ENCODE assay signal across 35 cellular contexts in the genomic region with DNA sequence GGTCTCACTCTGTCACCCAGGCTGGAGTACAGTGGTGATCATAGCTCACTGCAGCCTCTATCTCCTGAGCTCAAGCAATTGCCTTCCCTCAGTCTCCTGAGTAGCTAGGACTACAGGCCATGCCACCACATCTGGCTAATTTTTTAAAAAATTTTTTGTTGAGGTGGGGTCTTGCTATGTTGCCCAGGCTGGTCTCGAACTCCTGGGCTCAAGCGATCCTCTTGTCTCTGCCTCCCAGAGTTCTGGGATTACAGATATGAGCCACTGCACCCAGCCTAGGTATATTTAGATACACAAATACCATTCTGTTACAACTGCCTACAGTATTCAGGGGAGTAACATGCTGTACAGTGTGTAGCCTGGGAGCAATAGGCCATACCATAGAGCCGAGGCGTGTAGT.
"Had no signal": no experiment of that assay in that cellular context is flagged by ENCODE, and none has a peak within 500 bp of the region (broad histone marks: within the 10 kb centered on the region; RNA-seq: fewer than 3 reads in every experiment).

No MANE protein-coding gene starts in this region.

- H3K27ac ChIP-seq: adrenal gland, body of pancreas, esophagus squamous epithelium, gastroesophageal sphincter, heart right ventricle, hepatocyte had no signal

- H3K9me3 ChIP-seq: adrenal gland, body of pancreas, esophagus squamous epithelium, gastroesophageal sphincter, heart right ventricle had no signal

- H3K9me3 Mint-ChIP-seq: activated CD4-positive, alpha-beta memory T cell treated with anti-CD3 and anti-CD28 coated beads for 36 hours; activated CD4-positive, alpha-beta T cell treated with anti-CD3 and anti-CD28 coated beads, Interleukin-2, amount 10 ng/mL, durations not matched to agents 24 days and 14 days; activated naive CD8-positive, alpha-beta T cell treated with anti-CD3 and anti-CD28 coated beads for 36 hours; activated naive CD8-positive, alpha-beta T cell treated with anti-CD3 and anti-CD28 coated beads, Interleukin-2, amount 50 U/mL, for 24 hours; activated T-helper 1 cell treated with anti-CD3 and anti-CD28 coated beads, Interleukin-12 subunit alpha, Interleukin-12 subunit beta, Interleukin-2, Interleukin-4 antibody, amounts not matched to agents 30 ng/mL and 10 ng/mL and 1 ng/mL, durations not matched to agents 14 hours and 24 hours and 36 hours; effector memory CD8-positive, alpha-beta T cell; T-cell; T-helper 1 cell treated with Interleukin-12 subunit alpha and Interleukin-12 subunit beta and Interleukin-4 antibody, amounts not matched to agents 30 μg/mL and 1 μg/mL, for 36 hours; T-helper 2 cell treated with Interferon-gamma antibody and Interleukin-4, amounts not matched to agents 5 μg/mL and 100 μg/mL, for 36 hours had no signal

- H3K4me1 ChIP-seq: adrenal gland, body of pancreas, gastroesophageal sphincter, heart right ventricle had no signal

- H3K4me3 ChIP-seq: adrenal gland, body of pancreas, esophagus squamous epithelium, gastroesophageal sphincter, heart right ventricle, hepatocyte had no signal

- H3K27ac Mint-ChIP-seq: activated CD4-positive, alpha-beta memory T cell treated with anti-CD3 and anti-CD28 coated beads for 36 hours; activated CD4-positive, alpha-beta T cell treated with anti-CD3 and anti-CD28 coated beads for 36 hours; activated CD4-positive, alpha-beta T cell treated with anti-CD3 and anti-CD28 coated beads, Interleukin-2, amount 10 ng/mL, durations not matched to agents 24 days and 14 days; activated CD8-positive, alpha-beta memory T cell treated with anti-CD3 and anti-CD28 coated beads, Interleukin-2, amount 10 ng/mL, durations not matched to agents 7 days and 5 days; activated CD8-positive, alpha-beta T cell treated with anti-CD3 and anti-CD28 coated beads, Interleukin-2, amount 10 ng/mL, durations not matched to agents 7 days and 5 days; activated naive CD8-positive, alpha-beta T cell treated with anti-CD3 and anti-CD28 coated beads for 36 hours; activated naive CD8-positive, alpha-beta T cell treated with anti-CD3 and anti-CD28 coated beads, Interleukin-2, amount 50 U/mL, for 24 hours; activated T-helper 1 cell treated with anti-CD3 and anti-CD28 coated beads, Interleukin-12 subunit alpha, Interleukin-12 subunit beta, Interleukin-2, Interleukin-4 antibody, amounts not matched to agents 30 ng/mL and 10 ng/mL and 1 ng/mL, durations not matched to agents 14 hours and 24 hours and 36 hours; T-cell; T-helper 1 cell treated with Interleukin-12 subunit alpha and Interleukin-12 subunit beta and Interleukin-4 antibody, amounts not matched to agents 30 μg/mL and 1 μg/mL, for 36 hours; T-helper 2 cell treated with Interferon-gamma antibody and Interleukin-4, amounts not matched to agents 5 μg/mL and 100 μg/mL, for 36 hours had no signal

- H3K27me3 Mint-ChIP-seq: activated CD4-positive, alpha-beta memory T cell treated with anti-CD3 and anti-CD28 coated beads for 36 hours; activated CD4-positive, alpha-beta T cell treated with anti-CD3 and anti-CD28 coated beads for 36 hours; activated CD4-positive, alpha-beta T cell treated with anti-CD3 and anti-CD28 coated beads, Interleukin-2, amount 10 ng/mL, durations not matched to agents 24 days and 14 days; activated CD8-positive, alpha-beta memory T cell treated with anti-CD3 and anti-CD28 coated beads, Interleukin-2, amount 10 ng/mL, durations not matched to agents 7 days and 5 days; activated naive CD8-positive, alpha-beta T cell treated with anti-CD3 and anti-CD28 coated beads for 36 hours; activated naive CD8-positive, alpha-beta T cell treated with anti-CD3 and anti-CD28 coated beads, Interleukin-2, amount 50 U/mL, for 24 hours; effector memory CD8-positive, alpha-beta T cell; T-cell had no signal

- DNase-seq: activated CD4-positive, alpha-beta memory T cell treated with anti-CD3 and anti-CD28 coated beads for 36 hours; activated CD4-positive, alpha-beta T cell treated with anti-CD3 and anti-CD28 coated beads for 36 hours; activated CD4-positive, alpha-beta T cell treated with anti-CD3 and anti-CD28 coated beads, Interleukin-2, amount 10 ng/mL, durations not matched to agents 24 days and 14 days; activated CD4-positive, CD25-positive, alpha-beta regulatory T cell; activated CD4-positive, CD25-positive, alpha-beta regulatory T cell treated with anti-CD3 and anti-CD28 coated beads, Interleukin-2, amount 50 U/mL, for 72 hours; activated CD8-positive, alpha-beta memory T cell treated with anti-CD3 and anti-CD28 coated beads, Interleukin-2, amount 10 ng/mL, durations not matched to agents 7 days and 5 days; activated CD8-positive, alpha-beta memory T cell treated with anti-CD3 and anti-CD28 coated beads, Interleukin-2, amount 50 U/mL, for 4 hours; activated CD8-positive, alpha-beta T cell treated with anti-CD3 and anti-CD28 coated beads, Interleukin-2, amount 10 ng/mL, durations not matched to agents 7 days and 5 days; activated gamma-delta T cell; activated naive CD4-positive, alpha-beta T cell treated with Interleukin-2 at 50 U/mL for 16 hours; activated naive CD8-positive, alpha-beta T cell treated with anti-CD3 and anti-CD28 coated beads for 36 hours; activated naive CD8-positive, alpha-beta T cell treated with anti-CD3 and anti-CD28 coated beads, Interleukin-2, amount 50 U/mL, for 24 hours; activated T-cell treated with anti-CD3 and anti-CD28 coated beads, Interleukin-2, amount 50 U/mL, for 1 hour; activated T-cell treated with anti-CD3 and anti-CD28 coated beads, Interleukin-2, amount 50 U/mL, for 48 hours; adrenal gland; amygdala; aorta; body of pancreas; caudate nucleus; cortex of kidney; dermis blood vessel endothelial cell; effector CD4-positive, alpha-beta T cell; effector memory CD8-positive, alpha-beta T cell; erythroblast; esophagus squamous epithelium; foreskin melanocyte; heart right ventricle; T-cell; T1000; WERI-Rb-1 had no signal

- H3K4me3 Mint-ChIP-seq: activated CD4-positive, alpha-beta memory T cell treated with anti-CD3 and anti-CD28 coated beads for 36 hours; activated CD4-positive, alpha-beta T cell treated with anti-CD3 and anti-CD28 coated beads for 36 hours; activated CD4-positive, alpha-beta T cell treated with anti-CD3 and anti-CD28 coated beads, Interleukin-2, amount 10 ng/mL, durations not matched to agents 24 days and 14 days; activated CD8-positive, alpha-beta memory T cell treated with anti-CD3 and anti-CD28 coated beads, Interleukin-2, amount 10 ng/mL, durations not matched to agents 7 days and 5 days; activated CD8-positive, alpha-beta T cell treated with anti-CD3 and anti-CD28 coated beads, Interleukin-2, amount 10 ng/mL, durations not matched to agents 7 days and 5 days; activated naive CD8-positive, alpha-beta T cell treated with anti-CD3 and anti-CD28 coated beads for 36 hours; activated naive CD8-positive, alpha-beta T cell treated with anti-CD3 and anti-CD28 coated beads, Interleukin-2, amount 50 U/mL, for 24 hours; activated T-helper 1 cell treated with anti-CD3 and anti-CD28 coated beads, Interleukin-12 subunit alpha, Interleukin-12 subunit beta, Interleukin-2, Interleukin-4 antibody, amounts not matched to agents 30 ng/mL and 10 ng/mL and 1 ng/mL, durations not matched to agents 14 hours and 24 hours and 36 hours; effector memory CD8-positive, alpha-beta T cell; T-cell; T-helper 1 cell treated with Interleukin-12 subunit alpha and Interleukin-12 subunit beta and Interleukin-4 antibody, amounts not matched to agents 30 μg/mL and 1 μg/mL, for 36 hours; T-helper 2 cell treated with Interferon-gamma antibody and Interleukin-4, amounts not matched to agents 5 μg/mL and 100 μg/mL, for 36 hours had no signal

- H3K4me1 Mint-ChIP-seq: activated CD4-positive, alpha-beta T cell treated with anti-CD3 and anti-CD28 coated beads for 36 hours; activated CD4-positive, alpha-beta T cell treated with anti-CD3 and anti-CD28 coated beads, Interleukin-2, amount 10 ng/mL, durations not matched to agents 24 days and 14 days; activated CD8-positive, alpha-beta memory T cell treated with anti-CD3 and anti-CD28 coated beads, Interleukin-2, amount 10 ng/mL, durations not matched to agents 7 days and 5 days; activated naive CD8-positive, alpha-beta T cell treated with anti-CD3 and anti-CD28 coated beads for 36 hours; activated naive CD8-positive, alpha-beta T cell treated with anti-CD3 and anti-CD28 coated beads, Interleukin-2, amount 50 U/mL, for 24 hours; T-cell had no signal

- ATAC-seq: activated CD4-positive, alpha-beta T cell treated with anti-CD3 and anti-CD28 coated beads for 36 hours; activated CD8-positive, alpha-beta memory T cell treated with anti-CD3 and anti-CD28 coated beads, Interleukin-2, amount 10 ng/mL, durations not matched to agents 7 days and 5 days; activated CD8-positive, alpha-beta T cell treated with anti-CD3 and anti-CD28 coated beads, Interleukin-2, amount 10 ng/mL, durations not matched to agents 7 days and 5 days; activated naive CD8-positive, alpha-beta T cell treated with anti-CD3 and anti-CD28 coated beads, Interleukin-2, amount 50 U/mL, for 24 hours; body of pancreas; effector memory CD8-positive, alpha-beta T cell; gastroesophageal sphincter; heart right ventricle; T-cell had no signal
